In the genomic region with DNA sequence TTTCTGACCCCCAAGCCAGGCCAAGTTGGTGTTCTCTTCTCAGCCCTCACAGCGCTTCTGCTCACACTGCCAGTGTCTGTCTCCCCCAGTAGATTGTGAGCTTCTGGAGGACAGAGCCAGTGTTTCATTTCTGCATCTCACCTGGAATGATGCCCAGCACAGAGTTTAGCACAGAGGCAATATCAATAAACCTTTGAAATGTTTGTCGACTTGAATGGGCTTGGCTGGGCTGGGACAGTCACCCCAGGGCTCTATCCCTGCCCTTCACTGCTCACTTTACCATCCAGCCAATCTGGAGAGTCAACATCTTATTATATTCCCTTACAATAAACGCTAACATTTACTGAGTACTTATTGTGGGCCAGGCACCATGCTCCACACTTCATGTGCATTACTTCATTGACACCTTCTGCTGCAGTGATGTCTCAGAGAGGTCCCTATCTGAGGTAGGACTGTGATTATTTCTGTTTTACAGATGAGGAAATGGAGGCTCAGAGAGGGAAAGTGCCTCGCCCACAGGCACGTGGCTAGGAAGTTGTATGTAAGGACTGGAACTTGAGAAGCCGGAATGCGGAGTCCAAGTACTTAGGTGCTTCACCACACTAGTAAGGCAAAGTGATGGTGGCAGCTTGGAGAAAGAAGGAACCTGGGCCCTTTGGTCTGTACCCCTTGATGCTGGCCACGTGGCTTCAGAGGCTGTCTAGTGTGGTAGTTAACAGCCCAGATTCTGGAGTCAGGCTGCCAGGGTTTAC, we compare ENCODE assay signal across 25 cellular contexts. TPM values are rescaled to one million over a fixed set of nuclear protein-coding genes. Genes with fewer than 3 reads are reported as not detected.
DNase-seq lines count a peak whose midpoint lies in the region; ATAC-seq, FAIRE-seq and TF ChIP-seq lines count a peak whose summit lies in the region.
"Had no signal": no experiment of that assay in that cellular context is flagged by ENCODE, and none has a peak within 500 bp of the region (broad histone marks: within the 10 kb centered on the region; RNA-seq: fewer than 3 reads in every experiment).

No MANE protein-coding gene starts in this region.

- in situ Hi-C loops in K562 (cut with MboI), result no loop called here

- H3K4me3 ChIP-seq in K562 (no peak overlapping the region), osteoblast (ENCODE audit: insufficient read depth, low read length) (no peak overlapping the region)
- H3K4me3 ChIP-seq: BLaER1 had no signal

- FAIRE-seq in K562 (lab: Jason Lieb, UNC) (no peak), HTR-8/SVneo (lab: Jason Lieb, UNC) (no peak)
- FAIRE-seq: A204.1, GM12892, GM19239 had no signal

- TF ChIP-seq EP300 in K562 (IDR thresholded peaks at IDR 0.05; ENCODE audit: low read length), result no peak

- H3K79me2 ChIP-seq in K562 (ENCODE audit: control insufficient read depth, insufficient read depth, low read length) (no peaks in the 10 kb centered on the region), osteoblast (ENCODE audit: insufficient read depth, low read length) (no peaks in the 10 kb centered on the region)

- WGBS in K562 (ENCODE audit: insufficient coverage, low coverage, missing lambda C conversion rate), result 7% methylated on average over 8 of the region's 8 CpGs

- no peak for DNase-seq in K562 (ENCODE audit: extremely low read depth in 1 of 4, low spot score in 3 of 4)
- DNase-seq in left colon, result peak in 1 of 2 donors; percentile 49
- DNase-seq in osteoblast (ENCODE audit: insufficient read length, low spot score, missing footprints), result peak; percentile 67
- DNase-seq in NCI-H345 treated with DMSO at 0.1 percent for 48 hours (lab: John Stamatoyannopoulos, UW; ENCODE audit: unreplicated experiment), result no peak
- no peak for DNase-seq in HTR-8/SVneo (ENCODE audit: insufficient read length, low spot score)
- no peak for DNase-seq in NCI-H1694 treated with DMSO at 0.1 percent for 48 hours (lab: John Stamatoyannopoulos, UW)
- no peak for DNase-seq in GM20000 (ENCODE audit: low spot score)
- DNase-seq: CD4-positive, CD25-positive, alpha-beta regulatory T cell; DMS153; DND-41; H7; KBM-7; MV-4-11; NCI-H1105; NCI-H1436 treated with DMSO at 0.1 percent for 48 hours; NCI-H1930; NCI-H2107; NCI-H526 treated with DMSO at 0.1 percent for 48 hours; SHP77 had no signal

- TF ChIP-seq CTCF in K562 (IDR thresholded peaks at IDR 0.05 in 2 of 3, conservative IDR thresholded peaks at IDR 0.05 in 1 of 3; ENCODE audit: insufficient read depth in 2 of 3, low read depth in 1 of 3, low read length in 3 of 3), result no peak
- no peak for TF ChIP-seq CTCF in osteoblast (IDR thresholded peaks at IDR 0.05; ENCODE audit: extremely low read depth, low read depth, low read length)
- TF ChIP-seq CTCF in GM20000 (IDR thresholded peaks at IDR 0.05; ENCODE audit: extremely low read depth, missing control alignments), result no peak

- BruUV-seq in K562 (replicated peaks; lab: Mats Ljungman, UMichigan), result no TSS peak

- H3K4me2 ChIP-seq in K562 (ENCODE audit: insufficient read depth, low read length) (no peak overlapping the region), osteoblast (ENCODE audit: insufficient read depth, low read length) (no peak overlapping the region)
- H3K4me2 ChIP-seq: BLaER1 had no signal

- POLR2A ChIA-PET in K562 (lab: Yijun Ruan, JAX), result interaction anchor here (1.6 kb wide), 1 partner anchor 7 kb away, joined by 4 read pairs; no protein-coding TSS in a partner anchor

- H3K9me1 ChIP-seq in K562 (ENCODE audit: control insufficient read depth, insufficient read depth, low read length), result no peaks in the 10 kb centered on the region

- no peak for TF ChIP-seq RAD21 in K562 (CRISPR knock-in tag; conservative IDR thresholded peaks at IDR 0.05 in 1 of 2, IDR thresholded peaks at IDR 0.05 in 1 of 2)

- H3K27me3 ChIP-seq in K562 (ENCODE audit: control insufficient read depth in 2 of 2, insufficient read depth in 2 of 2, low read length in 2 of 2) (peaks cover 0 to 8% of the 10 kb centered on the region in 2 experiments; a peak in 2 of 5 replicates), osteoblast (ENCODE audit: insufficient read depth, low read length) (peaks cover 22% of the 10 kb centered on the region)

- no peak overlapping the region for H2AFZ ChIP-seq in K562 (ENCODE audit: low read depth, low read length)
- no peak overlapping the region for H2AFZ ChIP-seq in osteoblast (ENCODE audit: low read length)

- H4K20me1 ChIP-seq in K562 (replicated peaks; ENCODE audit: control insufficient read depth, insufficient read depth, low read length) (no peaks in the 10 kb centered on the region), osteoblast (ENCODE audit: insufficient read depth, low read length) (peaks cover 18% of the 10 kb centered on the region)

- CTCF ChIA-PET in K562 (lab: Yijun Ruan, JAX; ENCODE audit: low intra/inter-chr PET ratio), result no interaction called here

- H3K27ac ChIP-seq in K562 (ENCODE audit: extremely low read depth, low read depth, low read length) (no peak overlapping the region), osteoblast (ENCODE audit: low read depth, low read length) (no peak overlapping the region)
- H3K27ac ChIP-seq: BLaER1, RWPE1 had no signal

- H3K9ac ChIP-seq in K562 (ENCODE audit: insufficient read depth in 1 of 2, low read depth in 2 of 2, low read length in 2 of 2), result no peak overlapping the region
- H3K9ac ChIP-seq: BLaER1 had no signal

- H3K9me3 ChIP-seq in K562 (replicated peaks; ENCODE audit: control insufficient read depth, insufficient read depth, low read depth, low read length) (no peaks in the 10 kb centered on the region), osteoblast (ENCODE audit: low read depth, low read length) (no peaks in the 10 kb centered on the region)
- H3K9me3 ChIP-seq: BLaER1 had no signal

- ATAC-seq in K562 (no peak), left colon (peak; percentile 81)
- ATAC-seq: Panc1 had no signal

- intact Hi-C loops in K562 (cut with micrococcal nuclease) (no loop called here), left colon (cut with DNase I, micrococcal nuclease) (no loop called here)

- TF ChIP-seq POLR2A in K562 (conservative IDR thresholded peaks at IDR 0.05), result no peak

- no peaks in the 10 kb centered on the region for H3K36me3 ChIP-seq in K562 (ENCODE audit: control insufficient read depth, insufficient read depth, low read length)
- H3K36me3 ChIP-seq in osteoblast (ENCODE audit: insufficient read depth, low read length), result no peaks in the 10 kb centered on the region

- H3K4me1 ChIP-seq in K562 (replicated peaks in 1 of 2; ENCODE audit: control insufficient read depth in 2 of 2, insufficient read depth in 2 of 2, low read length in 2 of 2) (no peaks in the 10 kb centered on the region), osteoblast (ENCODE audit: insufficient read depth, low read length) (no peaks in the 10 kb centered on the region)

RNA-seq across cellular contexts. Expression of gene EFNB1, which starts 19.5 kb away (rescaled TPM):
- 0.93 and 2.6 TPM in 2 replicates for total RNA-seq in K562 (2011; cell fraction: chromatin; rRNA removed; ENCODE audit: low replicate concordance)
- 3.4 and 4.2 TPM in 2 replicates for total RNA-seq in K562 (2011; cell fraction: nucleolus; rRNA removed)
- total RNA-seq in K562 (2011; cell fraction: nucleoplasm; rRNA removed), result 2.8 and 3.4 TPM in 2 replicates
- total RNA-seq in K562 (2014; rRNA removed) (1.9 and 2.2 TPM in 2 replicates), K562 (2014; rRNA removed; fragmentation: Illumina TruSeq; extraction: Trizol) (0.41 and 0.51 TPM in 2 replicates), K562 (2015; rRNA removed; fragmentation: Illumina TruSeq; extraction: Trizol) (0.75 and 0.91 TPM in 2 replicates), K562 (2021) (2.1 TPM in 2 replicates), left colon (10 to 100 TPM; 68.5 to 80.0 TPM), osteoblast (34.7 and 35.7 TPM in 2 replicates)
- polyA plus RNA-seq in K562 (2011; rRNA removed) (1.1 and 1.5 TPM in 2 replicates), K562 (2014; fragmentation: Illumina TruSeq; extraction: Trizol) (0.88 and 1.3 TPM in 2 replicates), K562 (2014; fragmentation: Nextera tagmentation; extraction: Ambion mirVana) (under 1 TPM in 1 of 2 experiments, not detected in 1; 0.01 TPM), K562 (2014; rRNA removed) (1.5 and 1.6 TPM in 2 replicates)
- polyA plus RNA-seq in K562 (2011; cell fraction: cytosol; rRNA removed), result 1.8 and 2.9 TPM in 2 replicates
- 1.3 and 1.5 TPM in 2 replicates for polyA plus RNA-seq in K562 (2011; cell fraction: nucleus; rRNA removed)
- polyA plus RNA-seq in K562 (2012), result 1.0 and 1.1 TPM in 2 replicates
- polyA minus RNA-seq in K562 (2011; rRNA and poly(A)+ RNA removed), result 0.70 and 0.99 TPM in 2 replicates
- 1.5 and 2.2 TPM in 2 replicates for polyA minus RNA-seq in K562 (2011; cell fraction: cytosol; rRNA and poly(A)+ RNA removed)
- 0.81 and 1.00 TPM in 2 replicates for polyA minus RNA-seq in K562 (2011; cell fraction: nucleus; rRNA and poly(A)+ RNA removed)
